In genomic region chr19:41399525-41399924, GRCh38 we compare ENCODE assay signal across 19 cellular contexts. TPM values are rescaled to one million over a fixed set of nuclear protein-coding genes. Genes with fewer than 3 reads are reported as not detected.
A peak's percentile ranks its signal among the peaks of the same experiment; 100 is the strongest.
DNase-seq lines count a peak whose midpoint lies in the region; ATAC-seq and TF ChIP-seq lines count a peak whose summit lies in the region.
"Had no signal": no experiment of that assay in that cellular context is flagged by ENCODE, and none has a peak within 500 bp of the region (broad histone marks: within the 10 kb centered on the region; RNA-seq: fewer than 3 reads in every experiment).

No MANE protein-coding gene starts in this region.

- no peak overlapping the region for H3K4me3 ChIP-seq in stomach

- POLR2A ChIA-PET in activated CD4-positive, alpha-beta T cell treated with anti-CD3 and anti-CD28 coated beads, Interleukin-2, amount 10 ng/mL, durations not matched to agents 7 days and 5 days (lab: Charles Lee) = no interaction called here

- TF ChIP-seq CTCF in Calu3 (IDR thresholded peaks at IDR 0.05; ENCODE audit: unreplicated experiment) (no peak), nephron (IDR thresholded peaks at IDR 0.05; ENCODE audit: unreplicated experiment in 3 of 3) (no peak), stomach (IDR thresholded peaks at IDR 0.05) (no peak)

- no peak for TF ChIP-seq EP300 in stomach (IDR thresholded peaks at IDR 0.05)

- intact Hi-C loops in Calu3 (cut with micrococcal nuclease; ENCODE audit: unreplicated experiment) = no loop called here
- intact Hi-C loops in stomach (cut with DNase I; ENCODE audit: low total_unique reads) = no loop called here

- H3K4me1 Mint-ChIP-seq in activated CD4-positive, alpha-beta T cell treated with anti-CD3 and anti-CD28 coated beads, Interleukin-2, amount 10 ng/mL, durations not matched to agents 7 days and 5 days = peaks cover 31% of the 10 kb centered on the region
- H3K4me1 Mint-ChIP-seq in Calu3 (ENCODE audit: low read depth, unreplicated experiment) (peaks cover 34% of the 10 kb centered on the region), nephron (peaks cover 41% of the 10 kb centered on the region)
- peaks cover 24% of the 10 kb centered on the region for H3K4me1 Mint-ChIP-seq in activated T-helper 17 cell treated with anti-CD3 and anti-CD28 coated beads, Interleukin-2, amount 50 U/mL, for 72 hours

- TF ChIP-seq POLR2A in stomach (IDR thresholded peaks at IDR 0.05) = no peak

- peaks cover 10 to 56% (median 42%) of the 10 kb centered on the region in 4 donors for H3K4me1 ChIP-seq in stomach

- H3K9me3 ChIP-seq in stomach = no peaks in the 10 kb centered on the region
- H3K9me3 ChIP-seq: prostate gland, spleen had no signal

- no peaks in the 10 kb centered on the region for H3K27me3 ChIP-seq in stomach
- H3K27me3 ChIP-seq: spleen had no signal

- BruUV-seq in Calu3 (replicated peaks; lab: Mats Ljungman, UMichigan) = no TSS peak

- WGBS in stomach, 5 donors = 87 to 98% (median 89%) methylated on average over 2 of the region's 2 CpGs

- H3K27ac Mint-ChIP-seq in activated CD4-positive, alpha-beta T cell treated with anti-CD3 and anti-CD28 coated beads, Interleukin-2, amount 10 ng/mL, durations not matched to agents 7 days and 5 days = peak overlapping the region; percentile 13
- H3K27ac Mint-ChIP-seq in Calu3 (ENCODE audit: unreplicated experiment) (no peak overlapping the region), nephron (peak overlapping the region in 2 of 3 experiments; percentile 73 to 100)
- H3K27ac Mint-ChIP-seq in activated T-helper 17 cell treated with anti-CD3 and anti-CD28 coated beads, Interleukin-2, amount 50 U/mL, for 72 hours = peak overlapping the region; percentile 100

- ATAC-seq in activated T-helper 17 cell treated with anti-CD3 and anti-CD28 coated beads, Interleukin-2, amount 50 U/mL, for 72 hours (replicated peaks) = no peak
- no peak for ATAC-seq in HG03280 (IDR thresholded peaks at IDR 0.05; ENCODE audit: unreplicated experiment)
- ATAC-seq: left colon, Right ventricle myocardium inferior had no signal

- DNase-seq in activated CD4-positive, alpha-beta T cell treated with anti-CD3 and anti-CD28 coated beads, Interleukin-2, amount 10 ng/mL, durations not matched to agents 7 days and 5 days = no peak
- DNase-seq in activated CD4-positive, alpha-beta T cell treated with anti-CD3 and anti-CD28 coated beads for 4 hours = no peak
- no peak for DNase-seq in Calu3
- DNase-seq in DMS79 treated with DMSO at 0.1 percent for 48 hours (lab: John Stamatoyannopoulos, UW) = no peak
- no peak for DNase-seq in stomach
- DNase-seq: amygdala; cerebellar nuclear complex; HCEC 1CT; hypothalamus; left colon; NCI-H345; spleen; stimulated activated naive CD4-positive, alpha-beta T cell treated with Interleukin-2 at 50 U/mL for 16 hours had no signal

- H3K9me3 Mint-ChIP-seq in activated CD4-positive, alpha-beta T cell treated with anti-CD3 and anti-CD28 coated beads, Interleukin-2, amount 10 ng/mL, durations not matched to agents 7 days and 5 days = no peaks in the 10 kb centered on the region
- no peaks in the 10 kb centered on the region for H3K9me3 Mint-ChIP-seq in Calu3 (ENCODE audit: low read depth, unreplicated experiment)
- no peaks in the 10 kb centered on the region for H3K9me3 Mint-ChIP-seq in activated T-helper 17 cell treated with anti-CD3 and anti-CD28 coated beads, Interleukin-2, amount 50 U/mL, for 72 hours
- H3K9me3 Mint-ChIP-seq in nephron = no peaks in the 10 kb centered on the region

- H3K36me3 Mint-ChIP-seq in activated CD4-positive, alpha-beta T cell treated with anti-CD3 and anti-CD28 coated beads, Interleukin-2, amount 10 ng/mL, durations not matched to agents 7 days and 5 days (ENCODE audit: low read depth) = no peaks in the 10 kb centered on the region
- H3K36me3 Mint-ChIP-seq in Calu3 (ENCODE audit: insufficient read depth, unreplicated experiment) (peaks cover 23% of the 10 kb centered on the region), nephron (ENCODE audit: low read depth) (peaks cover 3% of the 10 kb centered on the region)
- H3K36me3 Mint-ChIP-seq in activated T-helper 17 cell treated with anti-CD3 and anti-CD28 coated beads, Interleukin-2, amount 50 U/mL, for 72 hours (ENCODE audit: low read depth) = peaks cover 45% of the 10 kb centered on the region

- peak overlapping the region; percentile 36 for H3K4me3 Mint-ChIP-seq in activated CD4-positive, alpha-beta T cell treated with anti-CD3 and anti-CD28 coated beads, Interleukin-2, amount 10 ng/mL, durations not matched to agents 7 days and 5 days
- H3K4me3 Mint-ChIP-seq in Calu3 (ENCODE audit: low read depth, unreplicated experiment) (peak overlapping the region; percentile 99), nephron (peak overlapping the region; percentile 98 to 100 (median 99))
- peak overlapping the region; percentile 100 for H3K4me3 Mint-ChIP-seq in activated T-helper 17 cell treated with anti-CD3 and anti-CD28 coated beads, Interleukin-2, amount 50 U/mL, for 72 hours

- no peaks in the 10 kb centered on the region for H3K27me3 Mint-ChIP-seq in activated CD4-positive, alpha-beta T cell treated with anti-CD3 and anti-CD28 coated beads, Interleukin-2, amount 10 ng/mL, durations not matched to agents 7 days and 5 days
- H3K27me3 Mint-ChIP-seq in Calu3 (ENCODE audit: unreplicated experiment) (no peaks in the 10 kb centered on the region), nephron (ENCODE audit: low read depth) (no peaks in the 10 kb centered on the region)
- H3K27me3 Mint-ChIP-seq in activated T-helper 17 cell treated with anti-CD3 and anti-CD28 coated beads, Interleukin-2, amount 50 U/mL, for 72 hours = no peaks in the 10 kb centered on the region

- H3K36me3 ChIP-seq in stomach = peaks cover 0 to 32% (median 17%) of the 10 kb centered on the region in 4 donors
- H3K36me3 ChIP-seq: prostate gland had no signal

- H3K27ac ChIP-seq in stomach = no peak overlapping the region
- H3K27ac ChIP-seq: prostate gland, spleen had no signal

- CTCF ChIA-PET in activated CD4-positive, alpha-beta T cell treated with anti-CD3 and anti-CD28 coated beads, Interleukin-2, amount 10 ng/mL, durations not matched to agents 7 days and 5 days (lab: Charles Lee) = interaction anchor here (0.6 kb wide), 1 partner anchor 31 kb away, joined by 3 read pairs; no protein-coding TSS in a partner anchor
- CTCF ChIA-PET in Calu3 (lab: Charles Lee) = interaction anchor here (0.6 kb wide), 1 partner anchor 93 kb away, joined by 4 read pairs; no protein-coding TSS in a partner anchor

RNA-seq across cellular contexts. Expression of gene BCKDHA, which starts 1.9 kb away (rescaled TPM):
- 10 to 100 TPM; 12.7 TPM for total RNA-seq in activated CD4-positive, alpha-beta T cell treated with anti-CD3 and anti-CD28 coated beads, Interleukin-2, amount 10 ng/mL, durations not matched to agents 7 days and 5 days
- 19.8 and 25.2 TPM in 2 replicates for total RNA-seq in Calu3 (2022)
- total RNA-seq in activated T-helper 17 cell treated with anti-CD3 and anti-CD28 coated beads, Interleukin-2, amount 50 U/mL, for 72 hours = 10 to 100 TPM; 19.4 to 48.1 TPM
- 10 to 100 TPM in 4 of 5 donors, 1 to 10 TPM in 1; 1.8 to 55.4 (median 23.0) TPM for total RNA-seq in stomach
- polyA plus RNA-seq in stomach = 10 to 100 TPM; 48.7 to 80.6 (median 50.9) TPM

RNA-seq across cellular contexts. Expression of gene EXOSC5, which starts 2.4 kb away (rescaled TPM):
- total RNA-seq in activated CD4-positive, alpha-beta T cell treated with anti-CD3 and anti-CD28 coated beads, Interleukin-2, amount 10 ng/mL, durations not matched to agents 7 days and 5 days = 10 to 100 TPM; 21.1 to 26.9 TPM
- total RNA-seq in Calu3 (2022) = 44.7 and 49.5 TPM in 2 replicates
- total RNA-seq in activated T-helper 17 cell treated with anti-CD3 and anti-CD28 coated beads, Interleukin-2, amount 50 U/mL, for 72 hours = 10 to 100 TPM; 33.0 to 58.7 TPM
- 100 to 1,000 TPM in 1 of 5 donors, 10 to 100 TPM in 3, 1 to 10 TPM in 1; 4.8 to 131 (median 18.7) TPM for total RNA-seq in stomach
- polyA plus RNA-seq in stomach = 10 to 100 TPM; 21.8 to 48.0 (median 26.0) TPM

RNA-seq across cellular contexts. Expression of gene TMEM91, which starts 23.2 kb away (rescaled TPM):
- 1 to 10 TPM; 5.4 to 5.6 TPM for total RNA-seq in activated CD4-positive, alpha-beta T cell treated with anti-CD3 and anti-CD28 coated beads, Interleukin-2, amount 10 ng/mL, durations not matched to agents 7 days and 5 days
- 3.9 and 5.0 TPM in 2 replicates for total RNA-seq in Calu3 (2022)
- total RNA-seq in activated T-helper 17 cell treated with anti-CD3 and anti-CD28 coated beads, Interleukin-2, amount 50 U/mL, for 72 hours = 10 to 100 TPM in 1 of 2 donors, 1 to 10 TPM in 1; 3.5 to 15.1 TPM
- total RNA-seq in stomach = 10 to 100 TPM in 2 of 5 donors, 1 to 10 TPM in 3; 2.3 to 76.3 (median 8.2) TPM
- polyA plus RNA-seq in stomach = 10 to 100 TPM; 14.8 to 33.9 (median 22.4) TPM

RNA-seq across cellular contexts. Expression of gene B3GNT8, which starts 27.6 kb away (rescaled TPM):
- total RNA-seq in activated CD4-positive, alpha-beta T cell treated with anti-CD3 and anti-CD28 coated beads, Interleukin-2, amount 10 ng/mL, durations not matched to agents 7 days and 5 days = 1 to 10 TPM; 2.1 to 2.2 TPM
- total RNA-seq in Calu3 (2022) (0.19 TPM in 1 of 2 replicates, not detected in the other), stomach (100 to 1,000 TPM in 1 of 5 donors, 1 to 10 TPM in 1, under 1 TPM in 1, not detected in 2; 0.92 to 158 (median 1.7) TPM)
- total RNA-seq in activated T-helper 17 cell treated with anti-CD3 and anti-CD28 coated beads, Interleukin-2, amount 50 U/mL, for 72 hours = under 1 TPM; 0.45 to 0.71 TPM
- 1 to 10 TPM; 4.6 to 9.9 (median 6.1) TPM for polyA plus RNA-seq in stomach
- total RNA-seq: HT1080 had no signal

RNA-seq across cellular contexts. Expression of gene B9D2, which starts 35.6 kb away (rescaled TPM):
- 10 to 100 TPM; 11.6 to 11.7 TPM for total RNA-seq in activated CD4-positive, alpha-beta T cell treated with anti-CD3 and anti-CD28 coated beads, Interleukin-2, amount 10 ng/mL, durations not matched to agents 7 days and 5 days
- total RNA-seq in Calu3 (2022) (6.4 and 8.5 TPM in 2 replicates), stomach (10 to 100 TPM in 1 of 5 donors, 1 to 10 TPM in 2, under 1 TPM in 1, not detected in 1; 0.58 to 20.3 (median 5.3) TPM)
- total RNA-seq in activated T-helper 17 cell treated with anti-CD3 and anti-CD28 coated beads, Interleukin-2, amount 50 U/mL, for 72 hours = 1 to 10 TPM; 6.7 to 9.5 TPM
- polyA plus RNA-seq in stomach = 10 to 100 TPM in 2 of 3 donors, 1 to 10 TPM in 1; 9.2 to 17.4 (median 10.7) TPM

Comparison
In these comparisons a context has a peak if more than half of its experiments do, and no peak if none do; other contexts are left out.
1. H3K4me3 Mint-ChIP-seq: peak in every context shown above with its lines; median percentile 100 in activated T-helper 17 cell treated with anti-CD3 and anti-CD28 coated beads, Interleukin-2, amount 50 U/mL, for 72 hours; 99 in Calu3; 99 in nephron; 36 in activated CD4-positive, alpha-beta T cell treated with anti-CD3 and anti-CD28 coated beads, Interleukin-2, amount 10 ng/mL, durations not matched to agents 7 days and 5 days.